Comparison of ENCODE assay signal across 21 cellular contexts in genomic region chr2:149070681-149071355, GRCh38. TPM values are rescaled to one million over a fixed set of nuclear protein-coding genes. Genes with fewer than 3 reads are reported as not detected.
DNase-seq lines count a peak whose midpoint lies in the region; ATAC-seq and TF ChIP-seq lines count a peak whose summit lies in the region.
"Had no signal": no experiment of that assay in that cellular context is flagged by ENCODE, and none has a peak within 500 bp of the region (broad histone marks: within the 10 kb centered on the region; RNA-seq: fewer than 3 reads in every experiment).

No MANE protein-coding gene starts in this region.

- H3K9me2 ChIP-seq in SK-N-SH: no peaks in the 10 kb centered on the region

- no peak for DNase-seq in SK-N-SH
- peak; percentile 75 for DNase-seq in NCI-H146 treated with DMSO at 0.1 percent for 48 hours (lab: John Stamatoyannopoulos, UW; ENCODE audit: unreplicated experiment)
- DNase-seq in body of pancreas: peak in 1 of 4 donors; percentile 13
- DNase-seq in smooth muscle cell (lab: John Stamatoyannopoulos, UW; ENCODE audit: unreplicated experiment): no peak
- DNase-seq in NCI-H226: no peak
- DNase-seq in activated gamma-delta T cell (lab: John Stamatoyannopoulos, UW): no peak
- DNase-seq: activated effector memory CD4-positive, alpha-beta T cell treated with anti-CD3 and anti-CD28 coated beads, Interleukin-2, amount 50 U/mL, for 16 hours; adrenal gland; CD4-positive, CD25-positive, alpha-beta regulatory T cell; DMS79 treated with DMSO at 0.1 percent for 48 hours; glutamatergic neuron; nucleus accumbens; right lobe of liver; stimulated activated naive CD8-positive, alpha-beta T cell treated with anti-CD3 and anti-CD28 coated beads, Interleukin-15, Interleukin-2, amounts not matched to agents 100 U/mL and 50 U/mL, for 24 hours; upper lobe of left lung had no signal

- H4K20me1 ChIP-seq in SK-N-SH (ENCODE audit: insufficient read depth) (no peaks in the 10 kb centered on the region), smooth muscle cell (ENCODE audit: low read depth) (no peaks in the 10 kb centered on the region)

- H3K27me3 ChIP-seq in SK-N-SH (ENCODE audit: insufficient read depth): no peaks in the 10 kb centered on the region
- no peaks in the 10 kb centered on the region for H3K27me3 ChIP-seq in body of pancreas
- H3K27me3 ChIP-seq in smooth muscle cell (ENCODE audit: low read depth): no peaks in the 10 kb centered on the region
- H3K27me3 ChIP-seq: adrenal gland, esophagus muscularis mucosa, right lobe of liver, upper lobe of left lung had no signal

- TF ChIP-seq POLR2A in body of pancreas (IDR thresholded peaks at IDR 0.05): no peak

- 0 out of 2 replicates have a peak overlapping the region, but pooled peaks have one; percentile 51 for H3K9ac ChIP-seq in SK-N-SH
- no peak overlapping the region for H3K9ac ChIP-seq in smooth muscle cell (ENCODE audit: low read depth)

- CTCF ChIA-PET in SK-N-SH (lab: Yijun Ruan, JAX): no interaction called here

- H3K27ac ChIP-seq in SK-N-SH (ENCODE audit: low read depth in 2 of 2, low read length in 1 of 2): peak overlapping the region; percentile 66 to 94; a peak in 3 of 4 replicates
- H3K27ac ChIP-seq in body of pancreas: no peak overlapping the region
- H3K27ac ChIP-seq in smooth muscle cell (ENCODE audit: low read depth): peak overlapping the region; percentile 64
- H3K27ac ChIP-seq: adrenal gland, esophagus muscularis mucosa, HL-60, right lobe of liver, upper lobe of left lung had no signal

- intact Hi-C loops in body of pancreas (cut with DNase I): no loop called here

- H3K9me3 ChIP-seq in SK-N-SH (no peaks in the 10 kb centered on the region), body of pancreas (no peaks in the 10 kb centered on the region), smooth muscle cell (replicated peaks; ENCODE audit: low read depth) (no peaks in the 10 kb centered on the region)
- H3K9me3 ChIP-seq: adrenal gland, esophagus muscularis mucosa, right lobe of liver, upper lobe of left lung had no signal

- TF ChIP-seq RAD21 in SK-N-SH (IDR thresholded peaks at IDR 0.05; ENCODE audit: low read length): no peak

- 85% methylated on average over 9 of the region's 9 CpGs for WGBS in SK-N-SH (ENCODE audit: low lambda C conversion rate)
- WGBS in body of pancreas, 2 donors: 10 to 14% methylated on average over 9 of the region's 9 CpGs
- WGBS in smooth muscle cell (ENCODE audit: low lambda C conversion rate): 71% methylated on average over 9 of the region's 9 CpGs

- POLR2A ChIA-PET in SK-N-SH (lab: Yijun Ruan, JAX): no interaction called here

- H3K4me3 ChIP-seq in SK-N-SH (ENCODE audit: low read depth in 2 of 2, low read length in 1 of 2): no peak overlapping the region
- no peak overlapping the region for H3K4me3 ChIP-seq in body of pancreas
- no peak overlapping the region for H3K4me3 ChIP-seq in smooth muscle cell
- H3K4me3 ChIP-seq: adrenal gland, esophagus muscularis mucosa, right lobe of liver, upper lobe of left lung had no signal

- no peak for ATAC-seq in SK-N-SH treated with all-trans-retinoic acid at 6 μM for 48 hours
- ATAC-seq in body of pancreas: peak; percentile 58
- no peak for ATAC-seq in HG02798 (IDR thresholded peaks at IDR 0.05; ENCODE audit: poor library complexity, unreplicated experiment)
- ATAC-seq: right lobe of liver; stimulated activated naive CD8-positive, alpha-beta T cell treated with anti-CD3 and anti-CD28 coated beads, Interleukin-15, Interleukin-2, amounts not matched to agents 100 U/mL and 50 U/mL, for 24 hours had no signal

- TF ChIP-seq EP300 in SK-N-SH (IDR thresholded peaks at IDR 0.05; ENCODE audit: borderline replicate concordance in 1 of 2, low read depth in 1 of 2, low read length in 1 of 2): no peak

- H3K36me3 ChIP-seq in SK-N-SH (replicated peaks in 1 of 2; ENCODE audit: control insufficient read depth in 1 of 2, insufficient read depth in 2 of 2, low read length in 1 of 2) (no peaks in the 10 kb centered on the region), body of pancreas (replicated peaks in 1 of 2; ENCODE audit: insufficient read depth in 1 of 2, low read depth in 2 of 2) (no peaks in the 10 kb centered on the region), smooth muscle cell (ENCODE audit: low read depth) (no peaks in the 10 kb centered on the region)
- H3K36me3 ChIP-seq: adrenal gland, esophagus muscularis mucosa, right lobe of liver, upper lobe of left lung had no signal

- peaks cover 27% of the 10 kb centered on the region for H3F3A ChIP-seq in SK-N-SH (replicated peaks; ENCODE audit: insufficient read depth)
- H3F3A ChIP-seq in smooth muscle cell (ENCODE audit: low read depth): no peaks in the 10 kb centered on the region

- H3K79me2 ChIP-seq in SK-N-SH (ENCODE audit: insufficient read depth) (no peaks in the 10 kb centered on the region), smooth muscle cell (ENCODE audit: low read depth) (peaks cover 4% of the 10 kb centered on the region)

- H3K4me1 ChIP-seq in SK-N-SH (ENCODE audit: control insufficient read depth in 1 of 2, insufficient read depth in 2 of 2, low read depth in 1 of 2, low read length in 1 of 2): peaks cover 2 to 18% of the 10 kb centered on the region in 2 experiments; a peak in 3 of 4 replicates
- peaks cover 25% of the 10 kb centered on the region for H3K4me1 ChIP-seq in body of pancreas
- H3K4me1 ChIP-seq in smooth muscle cell (ENCODE audit: low read depth): peaks cover 3% of the 10 kb centered on the region
- H3K4me1 ChIP-seq: adrenal gland, right lobe of liver had no signal

- TF ChIP-seq CTCF in SK-N-SH (IDR thresholded peaks at IDR 0.05) (no peak), body of pancreas (IDR thresholded peaks at IDR 0.05) (no peak), smooth muscle cell (IDR thresholded peaks at IDR 0.05; ENCODE audit: borderline replicate concordance, insufficient read depth, poor library complexity, severe bottlenecking) (no peak)

- peak overlapping the region; percentile 56; the same call in 1 of the 2 replicates for H3K4me2 ChIP-seq in SK-N-SH
- H3K4me2 ChIP-seq in smooth muscle cell: no peak overlapping the region

- H2AFZ ChIP-seq in SK-N-SH (ENCODE audit: low read depth) (no peak overlapping the region), smooth muscle cell (ENCODE audit: low read depth) (no peak overlapping the region)

TF ChIP-seq in SK-N-SH, 30 proteins besides CTCF, POLR2A, EP300 and RAD21 (continues in another document):
- TF ChIP-seq POLR2AphosphoS5 (IDR thresholded peaks at IDR 0.05; ENCODE audit: low read depth, low read length) (no peak), CHD2 (IDR thresholded peaks at IDR 0.05; ENCODE audit: low read length, partially characterized antibody) (no peak), NFIC (IDR thresholded peaks at IDR 0.05; ENCODE audit: borderline replicate concordance) (no peak), MXI1 (IDR thresholded peaks at IDR 0.05; ENCODE audit: low read depth, low read length) (no peak), JUND (IDR thresholded peaks at IDR 0.05) (no peak), RFX5 (IDR thresholded peaks at IDR 0.05; ENCODE audit: low read length) (no peak), TCF12 (IDR thresholded peaks at IDR 0.05) (no peak), FOXJ3 (CRISPR knock-in tag; IDR thresholded peaks at IDR 0.05) (no peak), SIN3A (IDR thresholded peaks at IDR 0.05; ENCODE audit: borderline replicate concordance, low read depth, low read length) (no peak), MAX (IDR thresholded peaks at IDR 0.05; ENCODE audit: low read depth) (no peak)

TF ChIP-seq in SK-N-SH treated with all-trans-retinoic acid at 6 μM for 48 hours, 23 proteins besides CTCF, POLR2A, EP300 and RAD21:
- no peak for TF ChIP-seq RARB (CRISPR knock-in tag; IDR thresholded peaks at IDR 0.05)
- TF ChIP-seq ZFP3 (CRISPR knock-in tag; IDR thresholded peaks at IDR 0.05): no peak

RNA-seq across cellular contexts. Expression of gene LYPD6B, which starts 32.3 kb away (rescaled TPM):
- polyA plus RNA-seq in SK-N-SH (2012; rRNA removed) (17.0 and 18.2 TPM in 2 replicates), smooth muscle cell (4.9 and 21.6 TPM in 2 replicates)
- polyA plus RNA-seq in SK-N-SH (2012; cell fraction: cytosol; rRNA removed): 19.1 and 19.6 TPM in 2 replicates
- 27.3 and 29.3 TPM in 2 replicates for polyA plus RNA-seq in SK-N-SH (2012; cell fraction: nucleus; rRNA removed)
- total RNA-seq in body of pancreas (1 to 10 TPM; 9.3 to 9.9 TPM), smooth muscle cell (10.6 and 19.4 TPM in 2 replicates)
- total RNA-seq: cardiac septum; CD4-positive, CD25-positive, alpha-beta regulatory T cell; esophagus muscularis mucosa; SK-MEL-5 had no signal
- polyA plus RNA-seq: CD4-positive, CD25-positive, alpha-beta regulatory T cell had no signal

Comparison
In these comparisons a context has a peak if more than half of its experiments do, and no peak if none do; other contexts are left out.
1. H3K27ac ChIP-seq: peak in SK-N-SH (2 of 2) and smooth muscle cell (single experiment); none in body of pancreas (0 of 4).